In genomic region chr9:81626511-81626910, GRCh38 we compare ENCODE assay signal across 18 cellular contexts.
A peak's percentile ranks its signal among the peaks of the same experiment; 100 is the strongest.
DNase-seq lines count a peak whose midpoint lies in the region; ATAC-seq and TF ChIP-seq lines count a peak whose summit lies in the region.
"Had no signal": no experiment of that assay in that cellular context is flagged by ENCODE, and none has a peak within 500 bp of the region (broad histone marks: within the 10 kb centered on the region; RNA-seq: fewer than 3 reads in every experiment).

No MANE protein-coding gene starts in this region.

- peak; percentile 46 for DNase-seq in HFFc6
- peak; percentile 97 for DNase-seq in RWPE1 (ENCODE audit: low spot score)
- peak; percentile 42 for DNase-seq in hepatocyte (ENCODE audit: low spot score)
- DNase-seq in stimulated activated effector memory CD8-positive, alpha-beta T cell treated with anti-CD3 and anti-CD28 coated beads, Interleukin-12 subunit alpha, Interleukin-12 subunit beta, amount 100 ng/mL, for 72 hours (ENCODE audit: low spot score in 2 of 2): no peak
- DNase-seq in NCI-H2029 treated with DMSO at 0.1 percent for 48 hours (lab: John Stamatoyannopoulos, UW): no peak
- no peak for DNase-seq in posterior vena cava (ENCODE audit: low spot score)
- DNase-seq: activated naive CD8-positive, alpha-beta T cell treated with anti-CD3 and anti-CD28 coated beads for 36 hours; Calu3; dorsolateral prefrontal cortex; GDM1; Karpas-422; left lung; nucleus accumbens had no signal

- H3K36me3 Mint-ChIP-seq in HFFc6 (ENCODE audit: low read depth): peaks cover 4% of the 10 kb centered on the region
- no peaks in the 10 kb centered on the region for H3K36me3 Mint-ChIP-seq in stimulated activated effector memory CD8-positive, alpha-beta T cell treated with anti-CD3 and anti-CD28 coated beads, Interleukin-12 subunit alpha, Interleukin-12 subunit beta, amount 100 ng/mL, for 72 hours
- H3K36me3 Mint-ChIP-seq: activated naive CD8-positive, alpha-beta T cell treated with anti-CD3 and anti-CD28 coated beads for 36 hours had no signal

- intact Hi-C loops in posterior vena cava (cut with DNase I): no loop called here

- peak; percentile 52 for ATAC-seq in stimulated activated effector memory CD8-positive, alpha-beta T cell treated with anti-CD3 and anti-CD28 coated beads, Interleukin-12 subunit alpha, Interleukin-12 subunit beta, amount 100 ng/mL, for 72 hours
- ATAC-seq in GM18858 (IDR thresholded peaks at IDR 0.05; ENCODE audit: unreplicated experiment): no peak
- ATAC-seq: GM12878, left lung, Right ventricle myocardium inferior had no signal

- H3K27ac Mint-ChIP-seq in HFFc6: peak overlapping the region; percentile 49
- no peak overlapping the region for H3K27ac Mint-ChIP-seq in stimulated activated effector memory CD8-positive, alpha-beta T cell treated with anti-CD3 and anti-CD28 coated beads, Interleukin-12 subunit alpha, Interleukin-12 subunit beta, amount 100 ng/mL, for 72 hours
- H3K27ac Mint-ChIP-seq: activated naive CD8-positive, alpha-beta T cell treated with anti-CD3 and anti-CD28 coated beads for 36 hours; B cell had no signal

- no peaks in the 10 kb centered on the region for H3K9me2 ChIP-seq in hepatocyte (replicated peaks; ENCODE audit: insufficient read depth)

- H3K27ac ChIP-seq in RWPE1 (no peak overlapping the region), hepatocyte (peak overlapping the region; percentile 59)
- H3K27ac ChIP-seq: dorsolateral prefrontal cortex, left lung, suprapubic skin had no signal

- no peaks in the 10 kb centered on the region for H3K9me3 ChIP-seq in hepatocyte (ENCODE audit: low read depth)
- H3K9me3 ChIP-seq: left lung, suprapubic skin had no signal

- H3K27me3 Mint-ChIP-seq in HFFc6 (ENCODE audit: insufficient read depth): peaks cover 6% of the 10 kb centered on the region
- H3K27me3 Mint-ChIP-seq: B cell had no signal

- no peaks in the 10 kb centered on the region for H3K27me3 ChIP-seq in hepatocyte
- H3K27me3 ChIP-seq: dorsolateral prefrontal cortex, left lung, suprapubic skin had no signal

- H2AFZ ChIP-seq in hepatocyte: no peak overlapping the region

- peaks cover 21% of the 10 kb centered on the region for H3K4me1 ChIP-seq in hepatocyte (ENCODE audit: insufficient read depth)
- H3K4me1 ChIP-seq: left lung had no signal

- CTCF ChIA-PET in RWPE1 (lab: Yijun Ruan, JAX): interaction anchor here (0.5 to 0.6 kb wide), 2 partner anchors 16 to 301 kb away, joined by 3 to 6 read pairs; no protein-coding TSS in a partner anchor

- peaks cover 5% of the 10 kb centered on the region for H3K36me3 ChIP-seq in hepatocyte (replicated peaks; ENCODE audit: insufficient read depth, low read depth)

- 68% methylated on average over 4 of the region's 4 CpGs for WGBS in hepatocyte (ENCODE audit: low lambda C conversion rate, missing lambda C conversion rate)

- H3K4me2 ChIP-seq in hepatocyte: no peak overlapping the region

- H3K79me2 ChIP-seq in hepatocyte: peaks cover 36% of the 10 kb centered on the region

- no peak overlapping the region for H3K4me3 Mint-ChIP-seq in HFFc6
- no peak overlapping the region for H3K4me3 Mint-ChIP-seq in stimulated activated effector memory CD8-positive, alpha-beta T cell treated with anti-CD3 and anti-CD28 coated beads, Interleukin-12 subunit alpha, Interleukin-12 subunit beta, amount 100 ng/mL, for 72 hours
- H3K4me3 Mint-ChIP-seq: activated naive CD8-positive, alpha-beta T cell treated with anti-CD3 and anti-CD28 coated beads for 36 hours; B cell had no signal

- POLR2A ChIA-PET in RWPE1 (lab: Yijun Ruan, JAX; ENCODE audit: low non-redundant PET): interaction anchor here (0.7 kb wide), 1 partner anchor 1313 kb away, joined by 4 read pairs; no protein-coding TSS in a partner anchor

- peaks cover 5% of the 10 kb centered on the region for H4K20me1 ChIP-seq in hepatocyte (ENCODE audit: insufficient read depth, poor library complexity, severe bottlenecking)

- peaks cover 49% of the 10 kb centered on the region for H3K4me1 Mint-ChIP-seq in HFFc6 (ENCODE audit: low read depth)
- H3K4me1 Mint-ChIP-seq in stimulated activated effector memory CD8-positive, alpha-beta T cell treated with anti-CD3 and anti-CD28 coated beads, Interleukin-12 subunit alpha, Interleukin-12 subunit beta, amount 100 ng/mL, for 72 hours: peaks cover 4% of the 10 kb centered on the region
- H3K4me1 Mint-ChIP-seq: activated naive CD8-positive, alpha-beta T cell treated with anti-CD3 and anti-CD28 coated beads for 36 hours had no signal

- no peaks in the 10 kb centered on the region for H3K9me3 Mint-ChIP-seq in HFFc6
- H3K9me3 Mint-ChIP-seq in stimulated activated effector memory CD8-positive, alpha-beta T cell treated with anti-CD3 and anti-CD28 coated beads, Interleukin-12 subunit alpha, Interleukin-12 subunit beta, amount 100 ng/mL, for 72 hours: no peaks in the 10 kb centered on the region
- H3K9me3 Mint-ChIP-seq: activated naive CD8-positive, alpha-beta T cell treated with anti-CD3 and anti-CD28 coated beads for 36 hours had no signal

- TF ChIP-seq CTCF in HFFc6 (IDR thresholded peaks at IDR 0.05) (no peak), RWPE1 (conservative IDR thresholded peaks at IDR 0.05; ENCODE audit: low read depth) (no peak), hepatocyte (IDR thresholded peaks at IDR 0.05; ENCODE audit: poor library complexity) (no peak)

- no peak overlapping the region for H3K4me3 ChIP-seq in hepatocyte
- H3K4me3 ChIP-seq: dorsolateral prefrontal cortex, GM12878, left lung, suprapubic skin had no signal

Comparison
In these comparisons a context has a peak if more than half of its experiments do, and no peak if none do; other contexts are left out.
1. DNase-seq: peak in HFFc6 (single experiment), RWPE1 (single experiment) and hepatocyte (single experiment); none in stimulated activated effector memory CD8-positive, alpha-beta T cell treated with anti-CD3 and anti-CD28 coated beads, Interleukin-12 subunit alpha, Interleukin-12 subunit beta, amount 100 ng/mL, for 72 hours (0 of 2), NCI-H2029 treated with DMSO at 0.1 percent for 48 hours (single experiment) and posterior vena cava (single experiment).